32 cellular contexts compared by ENCODE assay signal in genomic region chr4:163139048-163139447, GRCh38.
"Had no signal": no experiment of that assay in that cellular context is flagged by ENCODE, and none has a peak within 500 bp of the region (broad histone marks: within the 10 kb centered on the region; RNA-seq: fewer than 3 reads in every experiment).

No MANE protein-coding gene starts in this region.

- DNase-seq: activated CD4-positive, alpha-beta memory T cell treated with anti-CD3 and anti-CD28 coated beads, Interleukin-2, amount 10 ng/mL, durations not matched to agents 7 days and 5 days; activated CD4-positive, alpha-beta T cell treated with anti-CD3 and anti-CD28 coated beads for 1 hour; activated CD4-positive, alpha-beta T cell treated with anti-CD3 and anti-CD28 coated beads for 36 hours; activated CD4-positive, alpha-beta T cell treated with anti-CD3 and anti-CD28 coated beads for 48 hours; activated CD4-positive, alpha-beta T cell treated with anti-CD3 and anti-CD28 coated beads, Interleukin-2, amount 10 ng/mL, durations not matched to agents 7 days and 5 days; activated CD4-positive, alpha-beta T cell treated with anti-CD3 and anti-CD28 coated beads, Interleukin-2, amount 50 U/mL, for 48 hours; activated CD4-positive, CD25-positive, alpha-beta regulatory T cell; activated CD8-positive, alpha-beta memory T cell treated with anti-CD3 and anti-CD28 coated beads for 24 hours; activated CD8-positive, alpha-beta memory T cell treated with anti-CD3 and anti-CD28 coated beads, Interleukin-2, amount 10 ng/mL, durations not matched to agents 7 days and 5 days; activated CD8-positive, alpha-beta memory T cell treated with anti-CD3 and anti-CD28 coated beads, Interleukin-2, amount 50 U/mL, for 48 hours; activated CD8-positive, alpha-beta T cell treated with anti-CD3 and anti-CD28 coated beads, Interleukin-2, amount 10 ng/mL, durations not matched to agents 7 days and 5 days; activated effector memory CD4-positive, alpha-beta T cell treated with Interleukin-2 at 50 U/mL for 16 hours; activated gamma-delta T cell; activated naive CD4-positive, alpha-beta T cell treated with anti-CD3 and anti-CD28 coated beads, Interleukin-2, amount 10 ng/mL, durations not matched to agents 7 days and 5 days; activated naive CD4-positive, alpha-beta T cell treated with Interleukin-2 at 50 U/mL for 16 hours; activated naive CD8-positive, alpha-beta T cell treated with anti-CD3 and anti-CD28 coated beads, Interleukin-2, amount 10 ng/mL, durations not matched to agents 7 days and 5 days; activated naive CD8-positive, alpha-beta T cell treated with anti-CD3 and anti-CD28 coated beads, Interleukin-2, amount 50 U/mL, for 24 hours; activated T-cell treated with anti-CD3 and anti-CD28 coated beads, Interleukin-2, amount 50 U/mL, for 24 hours; activated T-cell treated with anti-CD3 and anti-CD28 coated beads, Interleukin-2, amount 50 U/mL, for 48 hours; amygdala; anterior cingulate cortex; caudate nucleus; cerebellar nuclear complex; T-helper 1 cell; T-helper 2 cell; T-helper 9 cell; WERI-Rb-1 had no signal

- H3K4me3 ChIP-seq: ascending aorta, cardiac muscle cell had no signal

- H3K36me3 ChIP-seq: cardiac muscle cell had no signal

- FAIRE-seq: bronchial epithelial cell had no signal

- ATAC-seq: activated CD4-positive, alpha-beta T cell treated with anti-CD3 and anti-CD28 coated beads for 36 hours; activated CD4-positive, CD25-positive, alpha-beta regulatory T cell treated with anti-CD3 and anti-CD28 coated beads, Interleukin-2, amount 50 U/mL, for 24 hours; activated CD8-positive, alpha-beta memory T cell treated with anti-CD3 and anti-CD28 coated beads, Interleukin-2, amount 10 ng/mL, durations not matched to agents 7 days and 5 days; activated CD8-positive, alpha-beta T cell treated with anti-CD3 and anti-CD28 coated beads, Interleukin-2, amount 10 ng/mL, durations not matched to agents 7 days and 5 days; activated naive CD8-positive, alpha-beta T cell treated with anti-CD3 and anti-CD28 coated beads, Interleukin-2, amount 50 U/mL, for 24 hours; WTC11 had no signal

- H3K27ac ChIP-seq: ascending aorta, cardiac muscle cell, WERI-Rb-1 had no signal

- H3K27me3 ChIP-seq: ascending aorta, cardiac muscle cell had no signal

- H3K9me3 ChIP-seq: ascending aorta had no signal
